ENCODE assay signal across 8 cellular contexts in genomic region chr1:155227261-155228095, GRCh38. TPM values are rescaled to one million over a fixed set of nuclear protein-coding genes. Genes with fewer than 3 reads are reported as not detected.
DNase-seq lines count a peak whose midpoint lies in the region; ATAC-seq and TF ChIP-seq lines count a peak whose summit lies in the region.

No MANE protein-coding gene starts in this region.

- peak overlapping the region; percentile 86 for H3K27ac Mint-ChIP-seq in HFFc6
- peak overlapping the region; percentile 90 for H3K27ac Mint-ChIP-seq in activated naive CD4-positive, alpha-beta T cell treated with anti-CD3 and anti-CD28 coated beads, Interleukin-2, amount 10 ng/mL, durations not matched to agents 7 days and 5 days

- H3K36me3 ChIP-seq in gastroesophageal sphincter (no peaks in the 10 kb centered on the region), suprapubic skin (no peaks in the 10 kb centered on the region)

- no peaks in the 10 kb centered on the region for H3K27me3 ChIP-seq in gastroesophageal sphincter
- H3K27me3 ChIP-seq in suprapubic skin, result no peaks in the 10 kb centered on the region

- TF ChIP-seq CTCF in HFFc6 (IDR thresholded peaks at IDR 0.05), result no peak
- peak in 1 of 4 experiments; percentile 7 for TF ChIP-seq CTCF in gastroesophageal sphincter (IDR thresholded peaks at IDR 0.05)
- peak in 1 of 2 donors; percentile 9 for TF ChIP-seq CTCF in suprapubic skin (IDR thresholded peaks at IDR 0.05)

- TF ChIP-seq POLR2A in gastroesophageal sphincter (IDR thresholded peaks at IDR 0.05) (peak; percentile 35 to 59), suprapubic skin (IDR thresholded peaks at IDR 0.05) (no peak)

- no peak for TF ChIP-seq EP300 in gastroesophageal sphincter (IDR thresholded peaks at IDR 0.05)
- no peak for TF ChIP-seq EP300 in suprapubic skin (IDR thresholded peaks at IDR 0.05)

- in situ Hi-C loops in SK-MEL-5 (cut with HindIII; ENCODE audit: low pct_unique_long_range_greater_than_20kb, low sequenced_read_pairs), result no loop called here

- peak; percentile 98 for ATAC-seq in gastroesophageal sphincter

- peak overlapping the region; percentile 91 for H3K4me3 Mint-ChIP-seq in HFFc6
- peak overlapping the region; percentile 88 for H3K4me3 Mint-ChIP-seq in activated naive CD4-positive, alpha-beta T cell treated with anti-CD3 and anti-CD28 coated beads, Interleukin-2, amount 10 ng/mL, durations not matched to agents 7 days and 5 days

- H3K9me3 Mint-ChIP-seq in HFFc6, result no peaks in the 10 kb centered on the region
- H3K9me3 Mint-ChIP-seq in activated naive CD4-positive, alpha-beta T cell treated with anti-CD3 and anti-CD28 coated beads, Interleukin-2, amount 10 ng/mL, durations not matched to agents 7 days and 5 days, result no peaks in the 10 kb centered on the region

- WGBS in gastroesophageal sphincter (ENCODE audit: low coverage in 1 of 2), 2 donors, result 0% methylated on average over 11 to 25 of the region's 42 CpGs
- WGBS in suprapubic skin, result under 1% methylated on average over 39 of the region's 42 CpGs

- H3K27ac ChIP-seq in gastroesophageal sphincter, result peak overlapping the region; percentile 89 to 96 (median 90)
- H3K27ac ChIP-seq in suprapubic skin, result peak overlapping the region; percentile 76

- H3K9me3 ChIP-seq in gastroesophageal sphincter, result no peaks in the 10 kb centered on the region
- H3K9me3 ChIP-seq in suprapubic skin, result no peaks in the 10 kb centered on the region

- H3K27me3 Mint-ChIP-seq in HFFc6 (ENCODE audit: insufficient read depth), result peaks cover 10% of the 10 kb centered on the region
- peaks cover 4% of the 10 kb centered on the region for H3K27me3 Mint-ChIP-seq in activated naive CD4-positive, alpha-beta T cell treated with anti-CD3 and anti-CD28 coated beads, Interleukin-2, amount 10 ng/mL, durations not matched to agents 7 days and 5 days

- CTCF ChIA-PET in activated naive CD4-positive, alpha-beta T cell treated with anti-CD3 and anti-CD28 coated beads, Interleukin-2, amount 10 ng/mL, durations not matched to agents 7 days and 5 days (lab: Charles Lee), result interaction anchor here (0.7 to 6.9 kb wide), 10 partner anchors 14 to 138 kb away, joined by 3 to 69 read pairs (median 6); partner anchors contain the start of genes KRTCAP2, MTX1, THBS3 and TRIM46

- peaks cover 58% of the 10 kb centered on the region for H3K4me1 Mint-ChIP-seq in HFFc6 (ENCODE audit: low read depth)
- peaks cover 38% of the 10 kb centered on the region for H3K4me1 Mint-ChIP-seq in activated naive CD4-positive, alpha-beta T cell treated with anti-CD3 and anti-CD28 coated beads, Interleukin-2, amount 10 ng/mL, durations not matched to agents 7 days and 5 days

- DNase-seq in GM04504 (ENCODE audit: low read depth) (peak; percentile 98), HFFc6 (peak; percentile 98), NAMALWA (ENCODE audit: low spot score) (peak; percentile 100), SK-MEL-5 (ENCODE audit: low read depth, low spot score) (peak; percentile 100), nucleus accumbens (lab: John Stamatoyannopoulos, UW) (peak; percentile 82 to 99 (median 97)), suprapubic skin (ENCODE audit: low spot score in 2 of 2) (peak; percentile 99 to 100)
- peak; percentile 100 for DNase-seq in activated naive CD4-positive, alpha-beta T cell treated with anti-CD3 and anti-CD28 coated beads, Interleukin-2, amount 10 ng/mL, durations not matched to agents 7 days and 5 days

- no peaks in the 10 kb centered on the region; the same call in 1 of the 2 replicates for H3K36me3 Mint-ChIP-seq in HFFc6 (ENCODE audit: low read depth)
- peaks cover 17% of the 10 kb centered on the region for H3K36me3 Mint-ChIP-seq in activated naive CD4-positive, alpha-beta T cell treated with anti-CD3 and anti-CD28 coated beads, Interleukin-2, amount 10 ng/mL, durations not matched to agents 7 days and 5 days

- H3K4me1 ChIP-seq in gastroesophageal sphincter (peaks cover 2 to 43% (median 19%) of the 10 kb centered on the region in 3 donors), suprapubic skin (peaks cover 33% of the 10 kb centered on the region)

- H3K4me3 ChIP-seq in gastroesophageal sphincter (peak overlapping the region; percentile 54 to 65), suprapubic skin (peak overlapping the region; percentile 74)

RNA-seq across cellular contexts. Expression of gene MTX1, which starts 19.0 kb away (rescaled TPM):
- 10 to 100 TPM; 49.8 to 55.4 (median 51.5) TPM for total RNA-seq in HFFc6 (2021; fragmentation: NEBNext Ultra II Directional; extraction: Animal tissue kit (Norgen Biotek cat#: 25700))
- total RNA-seq in SK-MEL-5 (2014; rRNA removed; shearing (Covaris generic)), result 128 and 140 TPM in 2 replicates
- polyA plus RNA-seq in SK-MEL-5 (2015; cell fraction: cytosol; rRNA removed), result 103 and 134 TPM in 2 replicates
- 89.4 and 96.7 TPM in 2 replicates for polyA plus RNA-seq in SK-MEL-5 (2015; cell fraction: nucleus; rRNA removed)
- total RNA-seq in gastroesophageal sphincter (10 to 100 TPM; 28.3 to 36.0 (median 32.6) TPM), suprapubic skin (10 to 100 TPM; 19.8 to 51.7 (median 36.9) TPM)

RNA-seq across cellular contexts. Expression of gene THBS3, which starts 19.8 kb away (rescaled TPM):
- 10 to 100 TPM; 13.9 to 20.3 (median 16.9) TPM for total RNA-seq in HFFc6 (2021; fragmentation: NEBNext Ultra II Directional; extraction: Animal tissue kit (Norgen Biotek cat#: 25700))
- 11.4 and 12.1 TPM in 2 replicates for total RNA-seq in SK-MEL-5 (2014; rRNA removed; shearing (Covaris generic))
- polyA plus RNA-seq in SK-MEL-5 (2015; cell fraction: cytosol; rRNA removed), result 7.4 and 11.9 TPM in 2 replicates
- 240 and 332 TPM in 2 replicates for polyA plus RNA-seq in SK-MEL-5 (2015; cell fraction: nucleus; rRNA removed)
- total RNA-seq in gastroesophageal sphincter, result 10 to 100 TPM; 17.9 to 25.6 (median 20.1) TPM
- total RNA-seq in suprapubic skin, result 10 to 100 TPM; 21.4 to 90.8 (median 26.7) TPM

RNA-seq across cellular contexts. Expression of gene ENTREP3, which starts 27.8 kb away (rescaled TPM):
- 10 to 100 TPM; 53.6 to 81.3 (median 58.8) TPM for total RNA-seq in HFFc6 (2021; fragmentation: NEBNext Ultra II Directional; extraction: Animal tissue kit (Norgen Biotek cat#: 25700))
- total RNA-seq in SK-MEL-5 (2014; rRNA removed; shearing (Covaris generic)), result 6.3 and 7.9 TPM in 2 replicates
- 83.4 and 97.7 TPM in 2 replicates for polyA plus RNA-seq in SK-MEL-5 (2015; cell fraction: cytosol; rRNA removed)
- 50.9 and 59.5 TPM in 2 replicates for polyA plus RNA-seq in SK-MEL-5 (2015; cell fraction: nucleus; rRNA removed)
- total RNA-seq in gastroesophageal sphincter (10 to 100 TPM; 11.4 to 35.3 (median 22.1) TPM), suprapubic skin (10 to 100 TPM; 23.6 to 32.1 (median 25.7) TPM)

RNA-seq across cellular contexts. Expression of gene SCAMP3, which starts 34.7 kb away (rescaled TPM):
- total RNA-seq in HFFc6 (2021; fragmentation: NEBNext Ultra II Directional; extraction: Animal tissue kit (Norgen Biotek cat#: 25700)), result 100 to 1,000 TPM; 125 to 150 (median 135) TPM
- 336 and 344 TPM in 2 replicates for total RNA-seq in SK-MEL-5 (2014; rRNA removed; shearing (Covaris generic))
- polyA plus RNA-seq in SK-MEL-5 (2015; cell fraction: cytosol; rRNA removed), result 612 and 626 TPM in 2 replicates
- polyA plus RNA-seq in SK-MEL-5 (2015; cell fraction: nucleus; rRNA removed), result 136 and 206 TPM in 2 replicates
- total RNA-seq in gastroesophageal sphincter, result 10 to 100 TPM; 28.1 to 44.4 (median 36.8) TPM
- total RNA-seq in suprapubic skin, result 10 to 100 TPM; 45.1 to 73.3 (median 67.6) TPM

RNA-seq across cellular contexts. Expression of gene CLK2, which starts 45.8 kb away (rescaled TPM):
- 10 to 100 TPM; 24.8 to 32.8 (median 30.0) TPM for total RNA-seq in HFFc6 (2021; fragmentation: NEBNext Ultra II Directional; extraction: Animal tissue kit (Norgen Biotek cat#: 25700))
- total RNA-seq in SK-MEL-5 (2014; rRNA removed; shearing (Covaris generic)), result 16.4 and 28.1 TPM in 2 replicates
- polyA plus RNA-seq in SK-MEL-5 (2015; cell fraction: cytosol; rRNA removed), result 27.6 and 31.3 TPM in 2 replicates
- 814 and 866 TPM in 2 replicates for polyA plus RNA-seq in SK-MEL-5 (2015; cell fraction: nucleus; rRNA removed)
- total RNA-seq in gastroesophageal sphincter (10 to 100 TPM; 14.4 to 51.4 (median 32.9) TPM), suprapubic skin (10 to 100 TPM; 27.6 to 72.3 (median 36.2) TPM)

Comparison
In these comparisons a context has a peak if more than half of its experiments do, and no peak if none do; other contexts are left out.
1. Peak in every context shown above with its lines: DNase-seq, ATAC-seq, H3K4me3 ChIP-seq and H3K27ac ChIP-seq.
2. POLR2A ChIP-seq: peak in gastroesophageal sphincter (2 of 2); none in suprapubic skin (0 of 2).